16 cellular contexts compared by ENCODE assay signal in the genomic region with DNA sequence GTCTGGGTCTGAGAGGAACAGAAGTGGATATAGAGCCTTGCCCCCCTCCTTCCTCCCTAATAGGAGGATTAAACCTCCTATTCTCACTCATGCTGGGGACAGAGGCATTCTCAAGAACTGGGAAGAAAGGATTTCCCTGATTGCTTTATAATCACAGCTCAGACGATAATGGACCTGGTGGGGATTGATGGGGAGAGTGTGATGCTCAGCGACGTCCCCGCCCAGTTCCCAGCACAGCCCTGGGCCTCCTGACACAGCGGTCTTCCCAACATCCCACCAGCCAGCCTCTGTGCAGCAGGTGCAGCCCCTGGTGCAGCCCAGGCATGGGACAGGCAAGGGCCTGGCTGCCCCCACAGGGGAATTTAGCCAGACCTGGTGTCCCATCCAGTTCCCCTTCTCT. TPM values are rescaled to one million over a fixed set of nuclear protein-coding genes. Genes with fewer than 3 reads are reported as not detected.
DNase-seq lines count a peak whose midpoint lies in the region; ATAC-seq, FAIRE-seq and TF ChIP-seq lines count a peak whose summit lies in the region.
"Had no signal": no experiment of that assay in that cellular context is flagged by ENCODE, and none has a peak within 500 bp of the region (broad histone marks: within the 10 kb centered on the region; RNA-seq: fewer than 3 reads in every experiment).

No MANE protein-coding gene starts in this region.

- H3K27me3 ChIP-seq in neuronal stem cell (ENCODE audit: control insufficient read depth in 3 of 3, insufficient read depth in 3 of 3, low read depth in 1 of 3, low read length in 3 of 3): peaks cover 0 to 52% (median 0%) of the 10 kb centered on the region in 3 experiments
- H3K27me3 ChIP-seq: BLaER1 treated with 17β-estradiol and CSF1 and Interleukin-3, amounts not matched to agents 10 nM and 100 nM had no signal

- H3K4me2 ChIP-seq in neuronal stem cell (ENCODE audit: insufficient read depth, low read length, poor library complexity, severe bottlenecking): no peak overlapping the region
- H3K4me2 ChIP-seq: BLaER1 treated with 17β-estradiol and CSF1 and Interleukin-3, amounts not matched to agents 10 nM and 100 nM; GM23338 had no signal

- H3K18ac ChIP-seq in neuronal stem cell (ENCODE audit: low read length): peak overlapping the region; percentile 66

- H4K8ac ChIP-seq in neuronal stem cell (ENCODE audit: low read depth, low read length): no peak overlapping the region

- peak overlapping the region; percentile 16 for H3K9ac ChIP-seq in neuronal stem cell (ENCODE audit: low read depth, low read length, poor library complexity)

- WGBS in neuronal stem cell (ENCODE audit: extremely low coverage in 2 of 2, insufficient read length in 2 of 2, insufficient replicate concordance in 1 of 2), 2 donors: no CpG with 5 or more reads among the region's 5 CpGs

- no peak overlapping the region for H2BK12ac ChIP-seq in neuronal stem cell (ENCODE audit: low read length)

- no peak for TF ChIP-seq POLR2A in erythroblast (IDR thresholded peaks at IDR 0.05; ENCODE audit: low read length)

- TF ChIP-seq CTCF in D721Med (IDR thresholded peaks at IDR 0.05; ENCODE audit: insufficient read depth, missing control alignments): no peak

- H3K9me3 ChIP-seq in neuronal stem cell (replicated peaks in 1 of 2; ENCODE audit: control insufficient read depth in 2 of 2, insufficient read depth in 1 of 2, low read depth in 1 of 2, low read length in 2 of 2): peaks cover 0 to 6% of the 10 kb centered on the region in 2 donors
- H3K9me3 ChIP-seq: BLaER1 treated with 17β-estradiol and CSF1 and Interleukin-3, amounts not matched to agents 10 nM and 100 nM had no signal

- H3K4ac ChIP-seq in neuronal stem cell (ENCODE audit: low read length): no peak overlapping the region

- no peaks in the 10 kb centered on the region for H3K36me3 ChIP-seq in neuronal stem cell (replicated peaks in 1 of 2; ENCODE audit: control insufficient read depth in 2 of 2, insufficient read depth in 2 of 2, low read length in 2 of 2)
- H3K36me3 ChIP-seq: BLaER1 treated with 17β-estradiol and CSF1 and Interleukin-3, amounts not matched to agents 10 nM and 100 nM had no signal

- H3K4me1 ChIP-seq in neuronal stem cell (ENCODE audit: control insufficient read depth in 2 of 2, insufficient read depth in 1 of 2, low read depth in 1 of 2, low read length in 2 of 2): peaks cover 0 to 7% of the 10 kb centered on the region in 2 donors

- no peak overlapping the region for H2BK5ac ChIP-seq in neuronal stem cell (ENCODE audit: low read length)

- FAIRE-seq in D721Med (lab: Jason Lieb, UNC): peak; percentile 70

- no peak overlapping the region for H2AFZ ChIP-seq in neuronal stem cell (ENCODE audit: low read length)
- H2AFZ ChIP-seq: GM23338 had no signal

- H2AK5ac ChIP-seq in neuronal stem cell (ENCODE audit: low read depth, low read length): peak overlapping the region; percentile 30

- ATAC-seq in esophagus mucosa: peak; percentile 23
- no peak for ATAC-seq in HG03439 (IDR thresholded peaks at IDR 0.05; ENCODE audit: unreplicated experiment)
- ATAC-seq in GM18498 (IDR thresholded peaks at IDR 0.05; ENCODE audit: unreplicated experiment): no peak
- ATAC-seq: GM23338 had no signal

- no peak overlapping the region for H2BK120ac ChIP-seq in neuronal stem cell (ENCODE audit: low read depth, low read length)

- H4K91ac ChIP-seq in neuronal stem cell (ENCODE audit: low read depth, low read length, poor library complexity): no peak overlapping the region

- no peaks in the 10 kb centered on the region for H3K79me1 ChIP-seq in neuronal stem cell (ENCODE audit: low read depth, low read length)

- H3K4me3 ChIP-seq in neuronal stem cell (ENCODE audit: low read length in 2 of 2): no peak overlapping the region
- H3K4me3 ChIP-seq: BLaER1 treated with 17β-estradiol and CSF1 and Interleukin-3, amounts not matched to agents 10 nM and 100 nM; GM23338 had no signal

- H3K23ac ChIP-seq in neuronal stem cell (ENCODE audit: low read depth, low read length, poor library complexity): no peak overlapping the region

- no peak overlapping the region for H3K27ac ChIP-seq in neuronal stem cell (replicated peaks; ENCODE audit: low read length)
- H3K27ac ChIP-seq: BLaER1 treated with 17β-estradiol and CSF1 and Interleukin-3, amounts not matched to agents 10 nM and 100 nM had no signal

- no peak overlapping the region for H3K14ac ChIP-seq in neuronal stem cell (ENCODE audit: low read length)

- peak; percentile 97 for DNase-seq in D721Med (ENCODE audit: insufficient read length, low spot score)
- DNase-seq in NCI-H82 treated with DMSO at 0.1 percent for 48 hours (lab: John Stamatoyannopoulos, UW; ENCODE audit: unreplicated experiment): peak; percentile 66
- no peak for DNase-seq in neuronal stem cell (ENCODE audit: low spot score)
- no peak for DNase-seq in erythroblast (lab: John Stamatoyannopoulos, UW)
- DNase-seq in mesenteric fat pad (ENCODE audit: low spot score): no peak
- DNase-seq: ACHN; CD4-positive, CD25-positive, alpha-beta regulatory T cell; DND-41; GF-D8; H7; IMR-90 had no signal

- H2BK15ac ChIP-seq in neuronal stem cell (ENCODE audit: low read length): peak overlapping the region; percentile 9

RNA-seq across cellular contexts. Expression of a gene that starts 28.4 kb away (rescaled TPM):
- total RNA-seq in esophagus mucosa: 1,294 TPM
- 0.03 TPM for polyA plus RNA-seq in neuronal stem cell (2013, experiment 1 of 2)
- not detected for polyA plus RNA-seq in neuronal stem cell (2013, experiment 2 of 2)
- 1.3 TPM for total RNA-seq in mesenteric fat pad
- total RNA-seq: CD4-positive, CD25-positive, alpha-beta regulatory T cell; IMR-90 had no signal
- polyA plus RNA-seq: CD4-positive, CD25-positive, alpha-beta regulatory T cell; GM23338; IMR-90 had no signal

Comparison
In these comparisons a context has a peak if more than half of its experiments do, and no peak if none do; other contexts are left out.
1. DNase-seq: peak in D721Med (single experiment) and NCI-H82 treated with DMSO at 0.1 percent for 48 hours (single experiment); none in neuronal stem cell (single experiment), erythroblast (0 of 2) and mesenteric fat pad (single experiment).
2. RNA of a gene that starts 28.4 kb away (total RNA-seq): 1,294 TPM in esophagus mucosa (single experiment); 1.3 TPM in mesenteric fat pad (single experiment); every median in the first group is over 100 times any median in the second.